16 cellular contexts compared by ENCODE assay signal in the genomic region with DNA sequence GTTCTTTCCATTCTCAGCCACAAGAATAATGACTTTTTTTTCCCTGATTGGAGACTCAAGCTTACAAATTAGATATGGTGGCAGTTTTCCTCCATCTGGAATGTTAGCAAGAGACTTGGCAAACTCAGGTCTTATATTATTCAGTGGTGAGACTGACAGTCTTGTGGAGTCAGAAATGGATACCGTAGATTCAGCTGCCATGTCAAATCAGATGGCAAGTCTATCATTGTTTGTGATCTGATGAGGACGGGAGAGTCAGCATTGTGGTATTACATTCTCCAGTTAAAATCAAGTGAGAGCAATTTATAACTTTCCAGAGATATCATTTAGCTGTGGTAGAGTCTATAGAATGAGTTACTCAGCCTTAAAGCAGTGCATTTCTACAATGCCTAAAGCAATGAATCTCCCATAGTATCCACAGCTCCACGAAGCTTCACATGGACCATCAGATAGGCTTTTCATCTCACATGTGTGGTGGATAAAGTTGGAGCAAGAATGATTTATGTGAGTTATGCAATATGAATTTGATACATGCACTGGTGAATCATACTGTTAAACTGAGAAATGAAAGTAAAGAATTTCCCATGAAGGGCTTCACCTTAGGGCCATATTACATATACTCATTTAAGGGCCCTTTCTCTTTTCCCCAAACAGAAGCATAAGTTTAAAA.
A peak's percentile ranks its signal among the peaks of the same experiment; 100 is the strongest.
DNase-seq lines count a peak whose midpoint lies in the region; ATAC-seq and TF ChIP-seq lines count a peak whose summit lies in the region.
"Had no signal": no experiment of that assay in that cellular context is flagged by ENCODE, and none has a peak within 500 bp of the region (broad histone marks: within the 10 kb centered on the region; RNA-seq: fewer than 3 reads in every experiment).

No MANE protein-coding gene starts in this region.

- H3K36me3 Mint-ChIP-seq in activated CD8-positive, alpha-beta memory T cell treated with anti-CD3 and anti-CD28 coated beads, Interleukin-2, amount 10 ng/mL, durations not matched to agents 7 days and 5 days, result no peaks in the 10 kb centered on the region

- H3K4me3 Mint-ChIP-seq in activated CD8-positive, alpha-beta memory T cell treated with anti-CD3 and anti-CD28 coated beads, Interleukin-2, amount 10 ng/mL, durations not matched to agents 7 days and 5 days, result no peak overlapping the region
- H3K4me3 Mint-ChIP-seq: activated CD8-positive, alpha-beta T cell treated with anti-CD3 and anti-CD28 coated beads, Interleukin-2, amount 10 ng/mL, durations not matched to agents 7 days and 5 days; activated T-helper 17 cell treated with anti-CD3 and anti-CD28 coated beads, Interleukin-2, amount 50 U/mL, for 72 hours had no signal

- H3K4me1 ChIP-seq in fibroblast of lung (ENCODE audit: control insufficient read depth, extremely low read depth, insufficient read depth, low read length), result no peaks in the 10 kb centered on the region

- no peaks in the 10 kb centered on the region for H3K27me3 ChIP-seq in fibroblast of lung (ENCODE audit: control insufficient read depth, insufficient read depth, low read length)

- no peaks in the 10 kb centered on the region for H4K20me1 ChIP-seq in fibroblast of lung (ENCODE audit: control insufficient read depth, extremely low read depth, insufficient read depth, low read length)

- H3K4me3 ChIP-seq in fibroblast of lung (replicated peaks in 1 of 4; ENCODE audit: control extremely low read depth in 1 of 4, insufficient read depth in 1 of 4, low read depth in 3 of 4, low read length in 4 of 4), result no peak overlapping the region
- H3K4me3 ChIP-seq: coronary artery had no signal

- H3K79me2 ChIP-seq in fibroblast of lung (ENCODE audit: control insufficient read depth, insufficient read depth, low read length), result no peaks in the 10 kb centered on the region

- H2AFZ ChIP-seq in fibroblast of lung (ENCODE audit: low read length), result no peak overlapping the region

- H3K36me3 ChIP-seq in fibroblast of lung (ENCODE audit: control insufficient read depth, insufficient read depth, low read length), result no peaks in the 10 kb centered on the region

- no peaks in the 10 kb centered on the region for H3K27me3 Mint-ChIP-seq in activated CD8-positive, alpha-beta memory T cell treated with anti-CD3 and anti-CD28 coated beads, Interleukin-2, amount 10 ng/mL, durations not matched to agents 7 days and 5 days
- H3K27me3 Mint-ChIP-seq: activated T-helper 17 cell treated with anti-CD3 and anti-CD28 coated beads, Interleukin-2, amount 50 U/mL, for 72 hours had no signal

- TF ChIP-seq CTCF in fibroblast of lung (conservative IDR thresholded peaks at IDR 0.05 in 1 of 2, IDR thresholded peaks at IDR 0.05 in 1 of 2; ENCODE audit: low read depth in 1 of 2, low read length in 2 of 2), result no peak

- H3K9ac ChIP-seq in fibroblast of lung (ENCODE audit: insufficient read depth, low read length), result no peak overlapping the region

- no peak overlapping the region for H3K27ac Mint-ChIP-seq in activated CD8-positive, alpha-beta memory T cell treated with anti-CD3 and anti-CD28 coated beads, Interleukin-2, amount 10 ng/mL, durations not matched to agents 7 days and 5 days
- H3K27ac Mint-ChIP-seq: activated CD8-positive, alpha-beta T cell treated with anti-CD3 and anti-CD28 coated beads, Interleukin-2, amount 10 ng/mL, durations not matched to agents 7 days and 5 days; activated T-helper 17 cell treated with anti-CD3 and anti-CD28 coated beads, Interleukin-2, amount 50 U/mL, for 72 hours had no signal

- H3K27ac ChIP-seq in fibroblast of lung (ENCODE audit: insufficient read depth, low read length), result no peak overlapping the region
- H3K27ac ChIP-seq: coronary artery, VCaP had no signal

- ATAC-seq in SK-N-SH treated with all-trans-retinoic acid at 6 μM for 48 hours (peak; percentile 51), GM21528 (IDR thresholded peaks at IDR 0.05; ENCODE audit: low FRiP score, unreplicated experiment) (no peak)
- ATAC-seq in activated CD8-positive, alpha-beta memory T cell treated with anti-CD3 and anti-CD28 coated beads, Interleukin-2, amount 10 ng/mL, durations not matched to agents 7 days and 5 days, result no peak
- ATAC-seq: activated CD8-positive, alpha-beta T cell treated with anti-CD3 and anti-CD28 coated beads, Interleukin-2, amount 10 ng/mL, durations not matched to agents 7 days and 5 days; activated T-helper 17 cell treated with anti-CD3 and anti-CD28 coated beads, Interleukin-2, amount 50 U/mL, for 72 hours; Panc1 had no signal

- DNase-seq in HS-27A (ENCODE audit: low read depth) (peak; percentile 22), fibroblast of lung (ENCODE audit: low read depth in 2 of 2) (peak; percentile 75 to 88), renal cortical epithelial cell (ENCODE audit: low read depth) (peak; percentile 9), NCI-H2029 (lab: John Stamatoyannopoulos, UW) (no peak), superior temporal gyrus (ENCODE audit: extremely low spot score) (no peak)
- no peak for DNase-seq in activated CD8-positive, alpha-beta memory T cell treated with anti-CD3 and anti-CD28 coated beads, Interleukin-2, amount 10 ng/mL, durations not matched to agents 7 days and 5 days
- DNase-seq: activated CD8-positive, alpha-beta T cell treated with anti-CD3 and anti-CD28 coated beads, Interleukin-2, amount 10 ng/mL, durations not matched to agents 7 days and 5 days; amniotic stem cell; NCI-H2107; NCI-H69 had no signal

- no peaks in the 10 kb centered on the region for H3K9me3 ChIP-seq in fibroblast of lung (ENCODE audit: control insufficient read depth, insufficient read depth, low read depth, low read length)

- CTCF ChIA-PET in activated CD8-positive, alpha-beta memory T cell treated with anti-CD3 and anti-CD28 coated beads, Interleukin-2, amount 10 ng/mL, durations not matched to agents 7 days and 5 days (lab: Charles Lee), result no interaction called here

- no peak overlapping the region for H3K4me2 ChIP-seq in fibroblast of lung (ENCODE audit: extremely low read depth, insufficient read depth, low read length)

- no peaks in the 10 kb centered on the region for H3K9me3 Mint-ChIP-seq in activated CD8-positive, alpha-beta memory T cell treated with anti-CD3 and anti-CD28 coated beads, Interleukin-2, amount 10 ng/mL, durations not matched to agents 7 days and 5 days (ENCODE audit: low read depth)
- H3K9me3 Mint-ChIP-seq: activated T-helper 17 cell treated with anti-CD3 and anti-CD28 coated beads, Interleukin-2, amount 50 U/mL, for 72 hours had no signal

- no peaks in the 10 kb centered on the region for H3K4me1 Mint-ChIP-seq in activated CD8-positive, alpha-beta memory T cell treated with anti-CD3 and anti-CD28 coated beads, Interleukin-2, amount 10 ng/mL, durations not matched to agents 7 days and 5 days
- H3K4me1 Mint-ChIP-seq: activated T-helper 17 cell treated with anti-CD3 and anti-CD28 coated beads, Interleukin-2, amount 50 U/mL, for 72 hours had no signal

TF ChIP-seq in SK-N-SH treated with all-trans-retinoic acid at 6 μM for 48 hours, 23 proteins besides CTCF, POLR2A, EP300 and RAD21:
- TF ChIP-seq TOX (CRISPR knock-in tag; IDR thresholded peaks at IDR 0.05; ENCODE audit: borderline replicate concordance) (no peak), ISL1 (CRISPR knock-in tag; IDR thresholded peaks at IDR 0.05) (peak; percentile 45), ZC3H10 (CRISPR knock-in tag; IDR thresholded peaks at IDR 0.05) (0 out of 2 replicates have a peak, but pooled peaks have one; percentile 21)

Comparison
In these comparisons a context has a peak if more than half of its experiments do, and no peak if none do; other contexts are left out.
1. DNase-seq: peak in HS-27A (single experiment), fibroblast of lung (2 of 2) and renal cortical epithelial cell (single experiment); none in NCI-H2029 (single experiment), activated CD8-positive, alpha-beta memory T cell treated with anti-CD3 and anti-CD28 coated beads, Interleukin-2, amount 10 ng/mL, durations not matched to agents 7 days and 5 days (single experiment) and superior temporal gyrus (single experiment).